ENCODE assay signal across 1 cellular context in the genomic region with DNA sequence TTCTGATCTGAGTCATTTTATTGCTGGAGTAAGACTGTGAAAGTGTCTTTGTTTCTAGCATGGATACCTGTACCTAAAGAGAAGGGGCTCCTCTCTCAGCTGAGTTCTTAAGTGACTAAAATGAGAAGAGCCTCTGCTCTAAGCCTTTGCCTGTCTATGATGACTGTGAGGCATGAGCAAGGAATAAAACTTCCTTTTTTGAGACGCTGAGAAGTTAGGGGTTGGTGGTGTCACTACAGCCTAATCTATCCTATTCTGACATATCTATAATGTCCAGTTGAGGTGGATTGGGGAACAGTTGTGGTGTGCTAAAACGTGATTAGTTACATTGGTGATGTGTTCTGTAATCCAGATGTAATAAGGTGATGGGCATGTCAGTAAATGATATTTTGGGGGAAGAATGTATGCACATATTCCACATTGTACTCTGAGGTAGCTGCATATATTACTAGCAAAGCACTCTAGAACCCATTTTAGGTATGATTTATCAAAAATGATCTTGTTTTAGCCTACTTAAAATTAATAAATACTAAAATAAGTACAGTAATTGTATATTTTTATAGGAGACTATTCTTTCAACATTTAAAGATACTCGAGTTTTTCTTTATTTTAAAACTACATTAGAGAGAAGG.
TF ChIP-seq lines count a peak whose summit lies in the region.

No MANE protein-coding gene starts in this region.

TF ChIP-seq in K562, 482 proteins besides CTCF, POLR2A, EP300 and RAD21 (continued from another document):
- TF ChIP-seq, protein P1, sequence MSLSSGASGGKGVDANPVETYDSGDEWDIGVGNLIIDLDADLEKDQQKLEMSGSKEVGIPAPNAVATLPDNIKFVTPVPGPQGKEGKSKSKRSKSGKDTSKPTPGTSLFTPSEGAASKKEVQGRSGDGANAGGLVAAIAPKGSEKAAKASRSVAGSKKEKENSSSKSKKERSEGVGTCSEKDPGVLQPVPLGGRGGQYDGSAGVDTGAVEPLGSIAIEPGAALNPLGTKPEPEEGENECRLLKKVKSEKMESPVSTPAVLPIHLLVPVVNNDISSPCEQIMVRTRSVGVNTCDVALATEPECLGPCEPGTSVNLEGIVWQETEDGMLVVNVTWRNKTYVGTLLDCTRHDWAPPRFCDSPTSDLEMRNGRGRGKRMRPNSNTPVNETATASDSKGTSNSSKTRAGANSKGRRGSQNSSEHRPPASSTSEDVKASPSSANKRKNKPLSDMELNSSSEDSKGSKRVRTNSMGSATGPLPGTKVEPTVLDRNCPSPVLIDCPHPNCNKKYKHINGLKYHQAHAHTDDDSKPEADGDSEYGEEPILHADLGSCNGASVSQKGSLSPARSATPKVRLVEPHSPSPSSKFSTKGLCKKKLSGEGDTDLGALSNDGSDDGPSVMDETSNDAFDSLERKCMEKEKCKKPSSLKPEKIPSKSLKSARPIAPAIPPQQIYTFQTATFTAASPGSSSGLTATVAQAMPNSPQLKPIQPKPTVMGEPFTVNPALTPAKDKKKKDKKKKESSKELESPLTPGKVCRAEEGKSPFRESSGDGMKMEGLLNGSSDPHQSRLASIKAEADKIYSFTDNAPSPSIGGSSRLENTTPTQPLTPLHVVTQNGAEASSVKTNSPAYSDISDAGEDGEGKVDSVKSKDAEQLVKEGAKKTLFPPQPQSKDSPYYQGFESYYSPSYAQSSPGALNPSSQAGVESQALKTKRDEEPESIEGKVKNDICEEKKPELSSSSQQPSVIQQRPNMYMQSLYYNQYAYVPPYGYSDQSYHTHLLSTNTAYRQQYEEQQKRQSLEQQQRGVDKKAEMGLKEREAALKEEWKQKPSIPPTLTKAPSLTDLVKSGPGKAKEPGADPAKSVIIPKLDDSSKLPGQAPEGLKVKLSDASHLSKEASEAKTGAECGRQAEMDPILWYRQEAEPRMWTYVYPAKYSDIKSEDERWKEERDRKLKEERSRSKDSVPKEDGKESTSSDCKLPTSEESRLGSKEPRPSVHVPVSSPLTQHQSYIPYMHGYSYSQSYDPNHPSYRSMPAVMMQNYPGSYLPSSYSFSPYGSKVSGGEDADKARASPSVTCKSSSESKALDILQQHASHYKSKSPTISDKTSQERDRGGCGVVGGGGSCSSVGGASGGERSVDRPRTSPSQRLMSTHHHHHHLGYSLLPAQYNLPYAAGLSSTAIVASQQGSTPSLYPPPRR (CRISPR knock-in tag; IDR thresholded peaks at IDR 0.05; ENCODE audit: borderline replicate concordance) = no peak
- no peak for TF ChIP-seq ZNF699 (CRISPR knock-in tag; IDR thresholded peaks at IDR 0.05; ENCODE audit: insufficient replicate concordance)
- no peak for TF ChIP-seq ZNF57 (CRISPR knock-in tag; IDR thresholded peaks at IDR 0.05)
- TF ChIP-seq HMGN3 (IDR thresholded peaks at IDR 0.05; ENCODE audit: borderline replicate concordance, extremely low read depth, insufficient read length, low read depth, low read length) = no peak
- TF ChIP-seq NFE2L1 (tag; IDR thresholded peaks at IDR 0.05; ENCODE audit: borderline replicate concordance, low read depth) = no peak
- no peak for TF ChIP-seq ZNF644 (tag; IDR thresholded peaks at IDR 0.05; ENCODE audit: low read depth)
- TF ChIP-seq RFX1 (IDR thresholded peaks at IDR 0.05) = no peak
- peak; percentile 82 for TF ChIP-seq MTA2 (IDR thresholded peaks at IDR 0.05; ENCODE audit: low read depth)
- TF ChIP-seq PHTF2 (CRISPR knock-in tag; IDR thresholded peaks at IDR 0.05) = no peak
- TF ChIP-seq EHMT2 (IDR thresholded peaks at IDR 0.05) = no peak
TF ChIP-seq in K562: peak in this region for 74.
